Comparison of ENCODE assay signal across 8 cellular contexts in genomic region chr16:21953541-21953902, GRCh38. TPM values are rescaled to one million over a fixed set of nuclear protein-coding genes. Genes with fewer than 3 reads are reported as not detected.
DNase-seq lines count a peak whose midpoint lies in the region; ATAC-seq and TF ChIP-seq lines count a peak whose summit lies in the region.

No MANE protein-coding gene starts in this region.

- DNase-seq in kidney epithelial cell (ENCODE audit: low read depth) (no peak), thoracic aorta (ENCODE audit: low spot score) (no peak), NCI-H2107 (lab: John Stamatoyannopoulos, UW) (no peak)

- no peaks in the 10 kb centered on the region for H3K9me3 ChIP-seq in thoracic aorta

- ATAC-seq in HG03045 (IDR thresholded peaks at IDR 0.05; ENCODE audit: unreplicated experiment) (peak; percentile 17), thoracic aorta (ENCODE audit: insufficient number of reproducible peaks, low FRiP score, low read depth) (no peak), HG02884 (IDR thresholded peaks at IDR 0.05; ENCODE audit: unreplicated experiment) (no peak), HG03095 (IDR thresholded peaks at IDR 0.05; ENCODE audit: unreplicated experiment) (no peak)

- TF ChIP-seq CTCF in kidney epithelial cell (IDR thresholded peaks at IDR 0.05; ENCODE audit: insufficient read depth, low read length, poor library complexity, severe bottlenecking), result no peak
- TF ChIP-seq CTCF in thoracic aorta (IDR thresholded peaks at IDR 0.05), result no peak

- H3K27ac ChIP-seq in adipose tissue (ENCODE audit: low read depth, low read length), result peak overlapping the region; percentile 96
- peak overlapping the region; percentile 79 to 89 for H3K27ac ChIP-seq in thoracic aorta

- H3K27me3 ChIP-seq in kidney epithelial cell (ENCODE audit: control insufficient read depth, insufficient read depth, low read length) (no peaks in the 10 kb centered on the region), thoracic aorta (replicated peaks; ENCODE audit: insufficient read depth) (no peaks in the 10 kb centered on the region)

- TF ChIP-seq POLR2A in GM15510 (IDR thresholded peaks at IDR 0.05; ENCODE audit: borderline replicate concordance, extremely low read depth, insufficient read length), result peak; percentile 5

- H3K36me3 ChIP-seq in kidney epithelial cell (ENCODE audit: control insufficient read depth, insufficient read depth, low read length) (peaks cover 2% of the 10 kb centered on the region), thoracic aorta (peaks cover 16% of the 10 kb centered on the region)

- 0 to 1% (median 0%) methylated on average over 15 of the region's 15 CpGs for WGBS in adipose tissue, 3 donors

- peak overlapping the region; percentile 97 for H3K4me3 ChIP-seq in kidney epithelial cell (ENCODE audit: low read depth, low read length)
- H3K4me3 ChIP-seq in thoracic aorta, result peak overlapping the region; percentile 94

- H3K4me1 ChIP-seq in thoracic aorta (ENCODE audit: control insufficient read depth in 1 of 2, low read depth in 2 of 2), result peaks cover 20 to 41% of the 10 kb centered on the region in 2 donors

RNA-seq across cellular contexts. Expression of gene UQCRC2, which starts 0.4 kb away (rescaled TPM):
- 100 to 1,000 TPM in 2 of 3 donors, 10 to 100 TPM in 1; 93.8 to 219 (median 138) TPM for polyA plus RNA-seq in adipose tissue
- total RNA-seq in kidney epithelial cell, result 102 and 116 TPM in 2 replicates
- 100 to 1,000 TPM in 1 of 2 donors, 10 to 100 TPM in 1; 79.5 to 122 TPM for total RNA-seq in thoracic aorta

RNA-seq across cellular contexts. Expression of gene PDZD9, which starts 47.4 kb away (rescaled TPM):
- polyA plus RNA-seq in adipose tissue, result not detected
- not detected in 2 replicates for total RNA-seq in kidney epithelial cell
- not detected for total RNA-seq in thoracic aorta

RNA-seq across cellular contexts. Expression of gene MOSMO, which starts 54.4 kb away (rescaled TPM):
- polyA plus RNA-seq in adipose tissue, result 10 to 100 TPM in 1 of 3 donors, 1 to 10 TPM in 2; 4.7 to 10.0 (median 9.9) TPM
- total RNA-seq in kidney epithelial cell (8.5 and 15.2 TPM in 2 replicates), thoracic aorta (10 to 100 TPM; 16.1 to 33.6 TPM)
